In the genomic region with DNA sequence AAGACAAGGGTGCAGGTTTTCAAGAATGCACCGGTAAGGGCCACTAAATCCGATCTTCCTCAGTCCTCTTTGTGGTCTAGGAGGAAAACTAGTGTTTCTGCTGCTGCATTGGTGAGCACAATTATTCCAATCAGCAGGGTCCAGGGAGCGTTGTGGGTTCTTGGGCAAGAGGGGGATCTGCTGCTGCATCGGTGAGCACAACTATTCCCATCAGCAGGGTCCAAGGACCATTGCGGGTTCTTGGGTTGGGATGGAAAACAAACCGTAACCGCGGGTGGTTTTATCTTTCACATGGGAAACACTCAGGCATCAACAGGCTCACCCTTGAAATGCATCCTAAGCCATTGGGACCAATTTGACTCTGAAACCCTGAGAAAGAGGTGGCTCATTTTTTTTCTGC, we compare ENCODE assay signal across 10 cellular contexts. TPM values are rescaled to one million over a fixed set of nuclear protein-coding genes. Genes with fewer than 3 reads are reported as not detected.
"Had no signal": no experiment of that assay in that cellular context is flagged by ENCODE, and none has a peak within 500 bp of the region (broad histone marks: within the 10 kb centered on the region; RNA-seq: fewer than 3 reads in every experiment).

No MANE protein-coding gene starts in this region.

- FAIRE-seq: HTR-8/SVneo, K562 had no signal

- H3K4me1 Mint-ChIP-seq: IgD-negative memory B cell had no signal

- H3K27ac Mint-ChIP-seq: IgD-negative memory B cell had no signal

- H3K4me3 Mint-ChIP-seq: IgD-negative memory B cell had no signal

- H3K4me3 ChIP-seq: K562 had no signal

- H3K9ac ChIP-seq: KMS-11 had no signal

- DNase-seq: IMR-90, KBM-7, KG1 had no signal

- H3K4me2 ChIP-seq: KMS-11 had no signal

- ATAC-seq: K562 had no signal

- H3K27ac ChIP-seq: HL-60, KMS-11 had no signal

RNA-seq across cellular contexts. Expression of gene PCP4L1, which starts 7.0 kb away (rescaled TPM):
- total RNA-seq: HT-29, IMR-90, K562 had no signal
- polyA plus RNA-seq: IgD-negative memory B cell, IMR-90, K562 had no signal

RNA-seq across cellular contexts. Expression of gene NR1I3, which starts 13.6 kb away (rescaled TPM):
- total RNA-seq: HT-29, HT1080, IMR-90, K562 had no signal
- polyA plus RNA-seq: IgD-negative memory B cell, IMR-90 had no signal

RNA-seq across cellular contexts. Expression of gene APOA2, which starts 28.2 kb away (rescaled TPM):
- total RNA-seq: HT-29, HT1080, IMR-90 had no signal
- polyA plus RNA-seq: IgD-negative memory B cell, IMR-90 had no signal

RNA-seq across cellular contexts. Expression of gene FCER1G, which starts 36.5 kb away (rescaled TPM):
- total RNA-seq: HT-29, IMR-90 had no signal
